In the genomic region with DNA sequence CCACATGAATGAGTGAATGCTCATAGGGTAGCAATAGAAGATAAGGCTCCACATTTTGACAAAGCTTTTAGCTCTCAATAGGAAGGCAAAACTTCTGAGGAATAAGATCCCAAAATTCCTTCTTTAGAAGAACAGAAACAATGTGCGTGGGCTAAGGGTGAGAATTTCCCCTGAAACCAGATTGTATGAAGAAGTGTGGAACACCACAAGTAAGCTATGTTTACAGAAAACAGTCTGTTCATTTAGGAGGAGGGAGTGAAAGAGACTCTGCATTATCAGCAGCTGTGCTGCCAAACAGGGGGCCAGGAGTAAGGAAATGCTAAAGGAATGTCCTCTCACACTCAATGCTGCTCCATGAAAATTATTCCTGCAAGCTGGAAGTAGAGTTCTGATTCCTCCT, we compare ENCODE assay signal across 27 cellular contexts.
DNase-seq lines count a peak whose midpoint lies in the region; ATAC-seq, FAIRE-seq and TF ChIP-seq lines count a peak whose summit lies in the region.
"Had no signal": no experiment of that assay in that cellular context is flagged by ENCODE, and none has a peak within 500 bp of the region (broad histone marks: within the 10 kb centered on the region; RNA-seq: fewer than 3 reads in every experiment).

No MANE protein-coding gene starts in this region.

- no peaks in the 10 kb centered on the region for H3K9me3 Mint-ChIP-seq in nephron

- no peak for ATAC-seq in GM21528 (IDR thresholded peaks at IDR 0.05; ENCODE audit: low FRiP score, unreplicated experiment)
- ATAC-seq: activated CD8-positive, alpha-beta T cell treated with anti-CD3 and anti-CD28 coated beads for 36 hours; body of pancreas; left cardiac atrium had no signal

- H3K4me3 Mint-ChIP-seq in nephron: peak overlapping the region in 1 of 3 experiments; percentile 4
- H3K4me3 Mint-ChIP-seq: activated CD8-positive, alpha-beta T cell treated with anti-CD3 and anti-CD28 coated beads for 36 hours; activated naive CD8-positive, alpha-beta T cell treated with anti-CD3 and anti-CD28 coated beads for 36 hours; CD4-positive, alpha-beta T cell had no signal

- H3K27me3 Mint-ChIP-seq in nephron (ENCODE audit: low read depth): no peaks in the 10 kb centered on the region
- H3K27me3 Mint-ChIP-seq: activated CD8-positive, alpha-beta T cell treated with anti-CD3 and anti-CD28 coated beads for 36 hours; activated naive CD8-positive, alpha-beta T cell treated with anti-CD3 and anti-CD28 coated beads for 36 hours; CD4-positive, alpha-beta T cell had no signal

- no peak for TF ChIP-seq CTCF in nephron (IDR thresholded peaks at IDR 0.05; ENCODE audit: unreplicated experiment in 3 of 3)
- no peak for TF ChIP-seq CTCF in coronary artery (IDR thresholded peaks at IDR 0.05)
- TF ChIP-seq CTCF in D721Med (IDR thresholded peaks at IDR 0.05; ENCODE audit: insufficient read depth, missing control alignments): no peak

- no peak overlapping the region for H3K4me3 ChIP-seq in coronary artery
- H3K4me3 ChIP-seq: body of pancreas, tibial nerve had no signal

- H3K4me1 Mint-ChIP-seq in nephron: peaks cover 13% of the 10 kb centered on the region
- H3K4me1 Mint-ChIP-seq: activated naive CD8-positive, alpha-beta T cell treated with anti-CD3 and anti-CD28 coated beads for 36 hours had no signal

- no peak overlapping the region for H3K27ac ChIP-seq in coronary artery
- H3K27ac ChIP-seq: body of pancreas, tibial nerve had no signal

- no peak for FAIRE-seq in D721Med (lab: Jason Lieb, UNC)
- FAIRE-seq: A204.1, small intestine, TTC549 had no signal

- no peaks in the 10 kb centered on the region for H3K36me3 Mint-ChIP-seq in nephron (ENCODE audit: low read depth)
- H3K36me3 Mint-ChIP-seq: activated naive CD8-positive, alpha-beta T cell treated with anti-CD3 and anti-CD28 coated beads for 36 hours had no signal

- DNase-seq in Ammon's horn (ENCODE audit: low spot score): peak; percentile 2
- peak; percentile 20 for DNase-seq in NCI-H226
- peak; percentile 9 for DNase-seq in fibroblast of peridontal ligament (ENCODE audit: extremely low read depth)
- DNase-seq in coronary artery (ENCODE audit: low spot score): no peak
- no peak for DNase-seq in SIG-M5 (lab: John Stamatoyannopoulos, UW)
- DNase-seq in D721Med (ENCODE audit: insufficient read length, low spot score): no peak
- DNase-seq: activated CD4-positive, CD25-positive, alpha-beta regulatory T cell treated with anti-CD3 and anti-CD28 coated beads, Interleukin-2, amount 50 U/mL, for 72 hours; activated CD8-positive, alpha-beta T cell treated with anti-CD3 and anti-CD28 coated beads for 36 hours; activated effector memory CD4-positive, alpha-beta T cell treated with Interleukin-2 at 50 U/mL for 16 hours; activated naive CD8-positive, alpha-beta T cell treated with anti-CD3 and anti-CD28 coated beads for 36 hours; body of pancreas; CD4-positive, alpha-beta T cell; cerebellar nuclear complex; GOT3; left cardiac atrium; NCI-H1105; NCI-H2081; NCI-H82; nucleus accumbens; small intestine; stimulated activated CD4-positive, alpha-beta T cell treated with anti-CD3 and anti-CD28 coated beads, Interleukin-1b, Interleukin-23, amount 100 ng/mL, for 48 hours; T-helper 1 cell had no signal

- H3K27ac Mint-ChIP-seq in nephron: peak overlapping the region; percentile 48 to 84 (median 81)
- H3K27ac Mint-ChIP-seq: activated CD8-positive, alpha-beta T cell treated with anti-CD3 and anti-CD28 coated beads for 36 hours; activated naive CD8-positive, alpha-beta T cell treated with anti-CD3 and anti-CD28 coated beads for 36 hours; CD4-positive, alpha-beta T cell had no signal

Comparison
In these comparisons a context has a peak if more than half of its experiments do, and no peak if none do; other contexts are left out.
1. DNase-seq: peak in Ammon's horn (single experiment), NCI-H226 (single experiment) and fibroblast of peridontal ligament (single experiment); none in coronary artery (single experiment), SIG-M5 (single experiment) and D721Med (single experiment).